Comparison of ENCODE assay signal across 9 cellular contexts in the genomic region with DNA sequence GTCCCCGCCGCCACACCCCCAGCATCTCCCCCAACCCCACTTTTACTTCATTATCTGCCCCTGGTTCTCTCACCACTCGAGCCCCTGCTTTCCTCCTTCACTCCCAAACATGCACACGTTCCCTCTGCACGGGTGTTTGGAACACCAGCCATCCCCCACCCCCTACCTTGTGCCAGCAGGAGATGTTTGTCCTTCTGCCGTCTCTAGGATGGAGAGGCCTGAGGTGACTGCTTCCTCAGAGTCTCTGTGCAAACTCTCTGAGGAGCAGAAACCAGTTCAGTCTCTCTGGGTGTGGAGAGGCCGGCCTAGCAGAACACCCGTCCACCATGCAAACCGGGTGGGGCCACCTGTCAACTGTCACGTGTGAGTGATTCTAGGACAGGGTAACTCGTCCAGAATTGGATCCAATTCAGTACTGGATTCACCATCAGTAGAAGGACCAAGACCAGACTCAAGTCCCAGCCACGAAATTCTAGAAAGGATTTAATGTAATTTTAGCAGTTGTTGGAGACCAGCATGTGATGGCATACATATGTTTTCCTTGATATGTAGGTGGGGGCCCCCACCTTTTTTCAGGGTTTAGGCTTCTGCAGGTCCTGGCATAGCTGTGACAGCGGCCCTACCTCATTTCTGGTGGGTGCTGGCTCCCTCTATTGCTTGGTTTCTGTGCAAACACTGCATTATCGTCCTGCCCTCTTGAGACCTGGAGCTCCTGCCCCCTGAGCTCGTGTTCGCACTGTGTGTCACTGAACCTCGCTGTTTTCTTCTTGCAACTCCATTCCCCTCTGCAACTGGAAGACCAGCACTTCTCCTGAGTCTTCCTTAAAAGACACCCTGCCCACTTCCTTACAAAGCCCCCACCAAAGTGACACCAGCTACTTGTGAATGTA. TPM values are rescaled to one million over a fixed set of nuclear protein-coding genes. Genes with fewer than 3 reads are reported as not detected.
DNase-seq lines count a peak whose midpoint lies in the region; ATAC-seq and TF ChIP-seq lines count a peak whose summit lies in the region.
"Had no signal": no experiment of that assay in that cellular context is flagged by ENCODE, and none has a peak within 500 bp of the region (broad histone marks: within the 10 kb centered on the region; RNA-seq: fewer than 3 reads in every experiment).

A gene with protein sequence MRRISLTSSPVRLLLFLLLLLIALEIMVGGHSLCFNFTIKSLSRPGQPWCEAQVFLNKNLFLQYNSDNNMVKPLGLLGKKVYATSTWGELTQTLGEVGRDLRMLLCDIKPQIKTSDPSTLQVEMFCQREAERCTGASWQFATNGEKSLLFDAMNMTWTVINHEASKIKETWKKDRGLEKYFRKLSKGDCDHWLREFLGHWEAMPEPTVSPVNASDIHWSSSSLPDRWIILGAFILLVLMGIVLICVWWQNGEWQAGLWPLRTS (minus strand): TSS at position 259 of the 890 bp plus-strand sequence. CDS start 7,212 bp downstream, outside the sequence.

- WGBS in esophagus, 2 donors, result 64 to 70% methylated on average over 17 of the region's 17 CpGs

- no peaks in the 10 kb centered on the region for H3F3A ChIP-seq in DOHH2 (ENCODE audit: control insufficient read depth, insufficient read depth)

- no peak for ATAC-seq in sciatic nerve
- no peak for ATAC-seq in GM21381 (IDR thresholded peaks at IDR 0.05; ENCODE audit: unreplicated experiment)
- no peak for ATAC-seq in HG03520 (IDR thresholded peaks at IDR 0.05; ENCODE audit: unreplicated experiment)

- peaks cover 14% of the 10 kb centered on the region for H3K4me1 ChIP-seq in DOHH2 (ENCODE audit: control insufficient read depth, low read length)
- H3K4me1 ChIP-seq in esophagus (ENCODE audit: control insufficient read depth in 2 of 2, insufficient read depth in 2 of 2, low read length in 1 of 2), result peaks cover 16 to 35% of the 10 kb centered on the region in 2 donors

- CTCF ChIA-PET in RWPE1 (lab: Yijun Ruan, JAX), result interaction anchor here (0.5 kb wide), 1 partner anchor 175 kb away, joined by 3 read pairs; no protein-coding TSS in a partner anchor

- peaks cover 4% of the 10 kb centered on the region; the same call in 1 of the 2 replicates for H3K27me3 ChIP-seq in DOHH2 (ENCODE audit: control insufficient read depth, low read length)
- H3K27me3 ChIP-seq in esophagus (ENCODE audit: control insufficient read depth in 1 of 2, insufficient read depth in 2 of 2, low read length in 2 of 2), result no peaks in the 10 kb centered on the region

- H3K9me2 ChIP-seq in DOHH2 (replicated peaks; ENCODE audit: control insufficient read depth, low read length), result no peaks in the 10 kb centered on the region

- no peak within 1 kb of the TSS for H3K27ac ChIP-seq in DOHH2 (ENCODE audit: low read depth, low read length)
- peak within 1 kb of the TSS; percentile 100 for H3K27ac ChIP-seq in RWPE1
- peak within 1 kb of the TSS; percentile 92 to 95 for H3K27ac ChIP-seq in esophagus (ENCODE audit: low read depth in 2 of 2, low read length in 1 of 2)

- POLR2A ChIA-PET in RWPE1 (lab: Yijun Ruan, JAX; ENCODE audit: low non-redundant PET), result no interaction called here

- peak; percentile 34 for TF ChIP-seq CTCF in DOHH2 (IDR thresholded peaks at IDR 0.05; ENCODE audit: low read depth, low read length, poor library complexity, severe bottlenecking)
- TF ChIP-seq CTCF in RWPE1 (conservative IDR thresholded peaks at IDR 0.05; ENCODE audit: low read depth), result no peak

- H3K4me2 ChIP-seq in DOHH2 (ENCODE audit: low read length), result no peak within 1 kb of the TSS

- intact Hi-C loops in sciatic nerve (cut with DNase I), result no loop called here

- no peaks in the 10 kb centered on the region for H4K20me1 ChIP-seq in DOHH2 (ENCODE audit: control insufficient read depth, insufficient read depth, low read depth, low read length)

- H3K4me3 ChIP-seq in DOHH2 (ENCODE audit: low read length) (no peak within 1 kb of the TSS), esophagus (ENCODE audit: low read depth in 1 of 2, low read length in 2 of 2) (peak within 1 kb of the TSS; percentile 27 to 51)

- DNase-seq in RWPE1 (ENCODE audit: low spot score) (no peak), sciatic nerve (ENCODE audit: low spot score) (peak; percentile 44), glomerular visceral epithelial cell (ENCODE audit: extremely low spot score) (no peak)
- DNase-seq in stimulated activated naive CD4-positive, alpha-beta T cell (lab: John Stamatoyannopoulos, UW), result no peak

- no peaks in the 10 kb centered on the region for H3K36me3 ChIP-seq in DOHH2 (ENCODE audit: control insufficient read depth, low read length)
- H3K36me3 ChIP-seq in esophagus (ENCODE audit: control insufficient read depth in 2 of 2, insufficient read depth in 2 of 2, low read length in 1 of 2), result no peaks in the 10 kb centered on the region

- no peaks in the 10 kb centered on the region for H3K79me2 ChIP-seq in DOHH2 (ENCODE audit: control insufficient read depth, low read length)

- H3K9me3 ChIP-seq in DOHH2 (ENCODE audit: control insufficient read depth, insufficient read depth, low read length), result no peaks in the 10 kb centered on the region
- H3K9me3 ChIP-seq in esophagus (ENCODE audit: control insufficient read depth in 2 of 2, insufficient read depth in 1 of 2, low read depth in 1 of 2, low read length in 1 of 2), result no peaks in the 10 kb centered on the region

RNA-seq across cellular contexts. Expression of the gene that starts here (rescaled TPM):
- 10 to 100 TPM; 25.1 to 72.5 TPM for polyA plus RNA-seq in esophagus
- total RNA-seq in sciatic nerve, result 0.80 TPM
- total RNA-seq: activated CD8-positive, alpha-beta memory T cell treated with anti-CD3 and anti-CD28 coated beads for 36 hours had no signal

Comparison
In these comparisons a context has a peak if more than half of its experiments do, and no peak if none do; other contexts are left out.
1. Peak in DNase-seq in sciatic nerve; RNA of the gene not detected or under 1 TPM.